Comparison of ENCODE assay signal across 8 cellular contexts in the genomic region with DNA sequence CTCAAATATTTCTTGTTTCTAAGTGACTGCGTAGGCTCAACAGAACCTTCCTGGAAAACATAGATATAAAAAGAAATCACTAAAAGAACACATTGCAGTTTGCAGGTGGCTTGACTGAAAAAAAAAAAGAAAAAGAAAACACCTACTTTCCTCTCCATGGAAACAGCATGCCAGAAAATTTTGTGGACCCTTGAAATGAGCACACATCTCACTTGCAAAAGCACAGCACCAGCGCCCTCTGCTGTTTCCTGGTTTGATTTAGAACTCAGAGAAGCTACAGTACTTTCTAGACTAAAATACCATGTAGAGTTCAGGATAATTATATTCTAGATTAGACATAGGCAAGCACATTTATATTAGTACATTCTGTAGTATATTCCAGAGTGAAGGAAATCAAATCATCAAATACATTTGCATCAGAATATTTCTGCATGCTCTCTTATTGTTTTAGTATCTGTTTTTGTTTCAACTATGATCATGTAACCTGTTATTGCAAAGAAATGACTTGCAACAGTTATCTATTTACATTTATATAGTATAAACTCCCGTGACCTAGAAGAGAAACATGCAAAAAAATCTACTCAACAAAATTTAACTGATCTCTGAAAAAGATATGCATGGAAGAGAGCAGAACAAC. TPM values are rescaled to one million over a fixed set of nuclear protein-coding genes. Genes with fewer than 3 reads are reported as not detected.
DNase-seq lines count a peak whose midpoint lies in the region; ATAC-seq and TF ChIP-seq lines count a peak whose summit lies in the region.

No MANE protein-coding gene starts in this region.

- no peak overlapping the region for H3K27ac ChIP-seq in AG04450 (ENCODE audit: low read depth, low read length)

- TF ChIP-seq CTCF in AG04450 (IDR thresholded peaks at IDR 0.05; ENCODE audit: low read depth, low read length): peak; percentile 86

- peak; percentile 70 for DNase-seq in AG04450 (ENCODE audit: low read depth, low spot score)
- peak; percentile 54 for DNase-seq in H4 (ENCODE audit: low spot score)
- peak; percentile 87 for DNase-seq in NCI-H748 treated with DMSO at 0.1 percent for 48 hours (lab: John Stamatoyannopoulos, UW)
- peak; percentile 68 for DNase-seq in activated CD4-positive, alpha-beta T cell treated with anti-CD3 and anti-CD28 coated beads, Interleukin-2, amount 50 U/mL, for 4 hours
- peak; percentile 72 for DNase-seq in ecto neural progenitor cell (ENCODE audit: low spot score)
- DNase-seq in memory B cell (ENCODE audit: low spot score in 2 of 2): peak; percentile 47 to 56
- DNase-seq in stimulated activated CD8-positive, alpha-beta memory T cell treated with anti-CD3 and anti-CD28 coated beads, Interleukin-15, amount 100 ng/mL, for 1 hour (ENCODE audit: low read depth): peak; percentile 60

- no peak overlapping the region for H3K4me3 ChIP-seq in AG04450 (ENCODE audit: low read depth, low read length)

- H3K27me3 ChIP-seq in AG04450 (ENCODE audit: control insufficient read depth, insufficient read depth, low read length): no peaks in the 10 kb centered on the region

- H3K27me3 Mint-ChIP-seq in memory B cell: peaks cover 2% of the 10 kb centered on the region

- H3K4me3 Mint-ChIP-seq in memory B cell: no peak overlapping the region

- CTCF ChIA-PET in AG04450 (lab: Charles Lee): interaction anchor here (0.5 to 3.7 kb wide), 31 partner anchors 9 to 1870 kb away, joined by 3 to 26 read pairs (median 4); no protein-coding TSS in a partner anchor

- no peaks in the 10 kb centered on the region for H3K4me1 Mint-ChIP-seq in memory B cell

- H3K9me3 ChIP-seq in AG04450 (ENCODE audit: control insufficient read depth, insufficient read depth, low read length): no peaks in the 10 kb centered on the region

- ATAC-seq in memory B cell (ENCODE audit: low read depth): peak; percentile 54
- no peak for ATAC-seq in HG02840 (IDR thresholded peaks at IDR 0.05; ENCODE audit: low FRiP score, unreplicated experiment)

- H3K27ac Mint-ChIP-seq in memory B cell: no peak overlapping the region

- H3K36me3 Mint-ChIP-seq in memory B cell: no peaks in the 10 kb centered on the region

- POLR2A ChIA-PET in AG04450 (lab: Yijun Ruan, JAX): interaction anchor here (0.6 kb wide), 1 partner anchor 111 kb away, joined by 4 read pairs; no protein-coding TSS in a partner anchor

- no peaks in the 10 kb centered on the region for H3K9me3 Mint-ChIP-seq in memory B cell

RNA-seq across cellular contexts. Expression of a gene that starts 22.3 kb away (rescaled TPM):
- 10.9 and 14.4 TPM in 2 replicates for polyA plus RNA-seq in AG04450 (2011; rRNA removed)
- polyA minus RNA-seq in AG04450 (2011; rRNA and poly(A)+ RNA removed): 13.1 and 25.0 TPM in 2 replicates
- total RNA-seq in H4 (2014; rRNA removed; shearing (Covaris generic)): 8.3 and 10.4 TPM in 2 replicates
